ENCODE assay signal across 1 cellular context in the genomic region with DNA sequence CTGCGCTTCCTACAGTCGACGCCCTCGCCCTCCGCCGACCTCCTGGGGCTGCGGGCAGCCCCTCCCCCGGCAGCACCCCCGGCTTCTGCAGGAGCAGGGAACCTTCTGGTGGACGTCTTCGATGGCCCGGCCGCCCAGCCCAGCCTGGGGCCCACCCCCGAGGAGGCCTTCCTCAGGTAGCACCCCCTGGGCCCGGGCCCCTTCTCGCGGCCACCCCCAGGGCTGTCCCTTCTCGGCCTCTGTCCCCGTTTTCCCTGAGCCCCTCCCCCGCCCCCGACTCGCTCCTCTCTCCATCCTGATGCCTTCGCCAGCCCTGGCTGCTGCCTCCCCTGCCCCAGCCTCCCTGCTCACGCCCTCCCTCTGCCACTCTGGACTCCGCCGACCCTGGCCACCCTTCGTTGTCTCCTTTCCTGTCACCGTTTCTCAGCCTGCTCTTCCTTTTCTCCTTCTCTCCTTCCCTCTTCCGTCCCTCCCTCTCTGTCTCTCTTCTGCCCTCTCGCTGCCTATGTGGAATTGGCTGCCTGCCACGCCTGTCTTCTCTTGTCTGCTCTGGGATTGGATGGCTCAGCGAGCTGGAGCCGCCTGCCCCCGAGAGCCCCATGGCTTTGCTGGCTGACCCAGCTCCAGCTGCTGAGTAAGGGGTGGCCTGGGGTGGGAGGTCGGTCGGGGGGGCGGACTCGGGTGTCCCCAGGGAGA.
A peak's percentile ranks its signal among the peaks of the same experiment; 100 is the strongest.
TF ChIP-seq lines count a peak whose summit lies in the region.

No MANE protein-coding gene starts in this region.

TF ChIP-seq in HEK293, 187 proteins besides CTCF, POLR2A, EP300 and RAD21 (continued from another document and continues in another):
- TF ChIP-seq PRDM10 (tag by site-specific recombination; IDR thresholded peaks at IDR 0.05), result no peak
- TF ChIP-seq RBAK (tag by site-specific recombination; IDR thresholded peaks at IDR 0.05), result no peak
- TF ChIP-seq KLF9 (tag by site-specific recombination; IDR thresholded peaks at IDR 0.05; ENCODE audit: low read depth), result no peak
- no peak for TF ChIP-seq ZNF140 (tag by site-specific recombination; IDR thresholded peaks at IDR 0.05)
- peak; percentile 89 for TF ChIP-seq ZNF341 (tag by site-specific recombination; IDR thresholded peaks at IDR 0.05; ENCODE audit: low read depth)
- no peak for TF ChIP-seq ZNF221 (tag by site-specific recombination; IDR thresholded peaks at IDR 0.05; ENCODE audit: borderline replicate concordance)
- TF ChIP-seq SP2 (tag by site-specific recombination; IDR thresholded peaks at IDR 0.05), result peak; percentile 91
- TF ChIP-seq ZNF416 (tag by site-specific recombination; IDR thresholded peaks at IDR 0.05), result no peak
- TF ChIP-seq ZFP41 (tag by site-specific recombination; IDR thresholded peaks at IDR 0.05; ENCODE audit: borderline replicate concordance), result no peak
- TF ChIP-seq, protein P1, sequence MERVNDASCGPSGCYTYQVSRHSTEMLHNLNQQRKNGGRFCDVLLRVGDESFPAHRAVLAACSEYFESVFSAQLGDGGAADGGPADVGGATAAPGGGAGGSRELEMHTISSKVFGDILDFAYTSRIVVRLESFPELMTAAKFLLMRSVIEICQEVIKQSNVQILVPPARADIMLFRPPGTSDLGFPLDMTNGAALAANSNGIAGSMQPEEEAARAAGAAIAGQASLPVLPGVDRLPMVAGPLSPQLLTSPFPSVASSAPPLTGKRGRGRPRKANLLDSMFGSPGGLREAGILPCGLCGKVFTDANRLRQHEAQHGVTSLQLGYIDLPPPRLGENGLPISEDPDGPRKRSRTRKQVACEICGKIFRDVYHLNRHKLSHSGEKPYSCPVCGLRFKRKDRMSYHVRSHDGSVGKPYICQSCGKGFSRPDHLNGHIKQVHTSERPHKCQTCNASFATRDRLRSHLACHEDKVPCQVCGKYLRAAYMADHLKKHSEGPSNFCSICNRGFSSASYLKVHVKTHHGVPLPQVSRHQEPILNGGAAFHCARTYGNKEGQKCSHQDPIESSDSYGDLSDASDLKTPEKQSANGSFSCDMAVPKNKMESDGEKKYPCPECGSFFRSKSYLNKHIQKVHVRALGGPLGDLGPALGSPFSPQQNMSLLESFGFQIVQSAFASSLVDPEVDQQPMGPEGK (tag by site-specific recombination; IDR thresholded peaks at IDR 0.05), result peak; percentile 43; the same call in 1 of the 2 replicates
- peak; percentile 93 for TF ChIP-seq ZNF366 (tag by site-specific recombination; conservative IDR thresholded peaks at IDR 0.05)
- TF ChIP-seq ZNF560 (tag by site-specific recombination; IDR thresholded peaks at IDR 0.05; ENCODE audit: borderline replicate concordance), result no peak
- no peak for TF ChIP-seq ZNF335 (tag by site-specific recombination; conservative IDR thresholded peaks at IDR 0.05)
- no peak for TF ChIP-seq ZNF670 (tag by site-specific recombination; IDR thresholded peaks at IDR 0.05; ENCODE audit: low read depth)
- TF ChIP-seq GLIS2 (tag by site-specific recombination; IDR thresholded peaks at IDR 0.05), result peak; percentile 55
- TF ChIP-seq GLIS1 (tag by site-specific recombination; IDR thresholded peaks at IDR 0.05), result peak; percentile 50; the same call in 1 of the 2 replicates
- no peak for TF ChIP-seq ZBTB1 (tag by site-specific recombination; IDR thresholded peaks at IDR 0.05)
- TF ChIP-seq EGR2 (tag by site-specific recombination; IDR thresholded peaks at IDR 0.05; ENCODE audit: low read depth), result peak; percentile 35
- no peak for TF ChIP-seq ZNF274 (IDR thresholded peaks at IDR 0.05; ENCODE audit: low read length)
- no peak for TF ChIP-seq ZNF274 (tag by site-specific recombination; IDR thresholded peaks at IDR 0.05; ENCODE audit: borderline replicate concordance)
- peak; percentile 56; the same call in 1 of the 2 replicates for TF ChIP-seq SP3 (tag by site-specific recombination; IDR thresholded peaks at IDR 0.05)
- no peak for TF ChIP-seq MYNN (tag by site-specific recombination; IDR thresholded peaks at IDR 0.05; ENCODE audit: borderline replicate concordance)
- TF ChIP-seq ZNF121 (tag by site-specific recombination; IDR thresholded peaks at IDR 0.05), result no peak
- TF ChIP-seq ZNF202 (tag by site-specific recombination; IDR thresholded peaks at IDR 0.05; ENCODE audit: borderline replicate concordance), result no peak
- peak; percentile 56 for TF ChIP-seq FEZF1 (tag by site-specific recombination; IDR thresholded peaks at IDR 0.05)
- TF ChIP-seq ZFHX2 (tag by site-specific recombination; conservative IDR thresholded peaks at IDR 0.05), result peak; percentile 47
- no peak for TF ChIP-seq HIC1 (tag by site-specific recombination; IDR thresholded peaks at IDR 0.05)
- no peak for TF ChIP-seq ZNF747 (tag by site-specific recombination; IDR thresholded peaks at IDR 0.05)
- 0 out of 2 replicates have a peak, but pooled peaks have one; percentile 13 for TF ChIP-seq BCL11A (tag by site-specific recombination; IDR thresholded peaks at IDR 0.05; ENCODE audit: low read depth)
- no peak for TF ChIP-seq REST (tag by site-specific recombination; IDR thresholded peaks at IDR 0.05)
- TF ChIP-seq, protein P2, sequence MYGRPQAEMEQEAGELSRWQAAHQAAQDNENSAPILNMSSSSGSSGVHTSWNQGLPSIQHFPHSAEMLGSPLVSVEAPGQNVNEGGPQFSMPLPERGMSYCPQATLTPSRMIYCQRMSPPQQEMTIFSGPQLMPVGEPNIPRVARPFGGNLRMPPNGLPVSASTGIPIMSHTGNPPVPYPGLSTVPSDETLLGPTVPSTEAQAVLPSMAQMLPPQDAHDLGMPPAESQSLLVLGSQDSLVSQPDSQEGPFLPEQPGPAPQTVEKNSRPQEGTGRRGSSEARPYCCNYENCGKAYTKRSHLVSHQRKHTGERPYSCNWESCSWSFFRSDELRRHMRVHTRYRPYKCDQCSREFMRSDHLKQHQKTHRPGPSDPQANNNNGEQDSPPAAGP (tag by site-specific recombination; IDR thresholded peaks at IDR 0.05), result peak; percentile 37; the same call in 1 of the 2 replicates
- TF ChIP-seq, protein P3, sequence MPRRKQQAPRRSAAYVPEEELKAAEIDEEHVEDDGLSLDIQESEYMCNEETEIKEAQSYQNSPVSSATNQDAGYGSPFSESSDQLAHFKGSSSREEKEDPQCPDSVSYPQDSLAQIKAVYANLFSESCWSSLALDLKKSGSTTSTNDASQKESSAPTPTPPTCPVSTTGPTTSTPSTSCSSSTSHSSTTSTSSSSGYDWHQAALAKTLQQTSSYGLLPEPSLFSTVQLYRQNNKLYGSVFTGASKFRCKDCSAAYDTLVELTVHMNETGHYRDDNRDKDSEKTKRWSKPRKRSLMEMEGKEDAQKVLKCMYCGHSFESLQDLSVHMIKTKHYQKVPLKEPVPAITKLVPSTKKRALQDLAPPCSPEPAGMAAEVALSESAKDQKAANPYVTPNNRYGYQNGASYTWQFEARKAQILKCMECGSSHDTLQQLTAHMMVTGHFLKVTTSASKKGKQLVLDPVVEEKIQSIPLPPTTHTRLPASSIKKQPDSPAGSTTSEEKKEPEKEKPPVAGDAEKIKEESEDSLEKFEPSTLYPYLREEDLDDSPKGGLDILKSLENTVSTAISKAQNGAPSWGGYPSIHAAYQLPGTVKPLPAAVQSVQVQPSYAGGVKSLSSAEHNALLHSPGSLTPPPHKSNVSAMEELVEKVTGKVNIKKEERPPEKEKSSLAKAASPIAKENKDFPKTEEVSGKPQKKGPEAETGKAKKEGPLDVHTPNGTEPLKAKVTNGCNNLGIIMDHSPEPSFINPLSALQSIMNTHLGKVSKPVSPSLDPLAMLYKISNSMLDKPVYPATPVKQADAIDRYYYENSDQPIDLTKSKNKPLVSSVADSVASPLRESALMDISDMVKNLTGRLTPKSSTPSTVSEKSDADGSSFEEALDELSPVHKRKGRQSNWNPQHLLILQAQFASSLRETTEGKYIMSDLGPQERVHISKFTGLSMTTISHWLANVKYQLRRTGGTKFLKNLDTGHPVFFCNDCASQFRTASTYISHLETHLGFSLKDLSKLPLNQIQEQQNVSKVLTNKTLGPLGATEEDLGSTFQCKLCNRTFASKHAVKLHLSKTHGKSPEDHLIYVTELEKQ (tag by site-specific recombination; IDR thresholded peaks at IDR 0.05; ENCODE audit: borderline replicate concordance), result no peak
- TF ChIP-seq ZNF600 (tag by site-specific recombination; IDR thresholded peaks at IDR 0.05), result no peak
- TF ChIP-seq ZBTB17 (tag by site-specific recombination; IDR thresholded peaks at IDR 0.05), result peak; percentile 92
- no peak for TF ChIP-seq ZNF18 (tag by site-specific recombination; IDR thresholded peaks at IDR 0.05)
- TF ChIP-seq, protein P4, sequence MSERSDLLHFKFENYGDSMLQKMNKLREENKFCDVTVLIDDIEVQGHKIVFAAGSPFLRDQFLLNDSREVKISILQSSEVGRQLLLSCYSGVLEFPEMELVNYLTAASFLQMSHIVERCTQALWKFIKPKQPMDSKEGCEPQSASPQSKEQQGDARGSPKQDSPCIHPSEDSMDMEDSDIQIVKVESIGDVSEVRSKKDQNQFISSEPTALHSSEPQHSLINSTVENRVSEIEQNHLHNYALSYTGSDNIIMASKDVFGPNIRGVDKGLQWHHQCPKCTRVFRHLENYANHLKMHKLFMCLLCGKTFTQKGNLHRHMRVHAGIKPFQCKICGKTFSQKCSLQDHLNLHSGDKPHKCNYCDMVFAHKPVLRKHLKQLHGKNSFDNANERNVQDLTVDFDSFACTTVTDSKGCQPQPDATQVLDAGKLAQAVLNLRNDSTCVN (tag by site-specific recombination; optimal IDR thresholded peaks at IDR 0.05), result no peak
- 0 out of 2 replicates have a peak, but pooled peaks have one; percentile 11 for TF ChIP-seq BCL11B (tag by site-specific recombination; IDR thresholded peaks at IDR 0.05; ENCODE audit: low read depth)
- no peak for TF ChIP-seq ZNF350 (tag by site-specific recombination; IDR thresholded peaks at IDR 0.05)
